In genomic region chr3:145183261-145183660, GRCh38 we compare ENCODE assay signal across 18 cellular contexts.
A peak's percentile ranks its signal among the peaks of the same experiment; 100 is the strongest.
DNase-seq lines count a peak whose midpoint lies in the region; ATAC-seq, FAIRE-seq and TF ChIP-seq lines count a peak whose summit lies in the region.
"Had no signal": no experiment of that assay in that cellular context is flagged by ENCODE, and none has a peak within 500 bp of the region (broad histone marks: within the 10 kb centered on the region; RNA-seq: fewer than 3 reads in every experiment).

No MANE protein-coding gene starts in this region.

- no peak overlapping the region for H3K27ac ChIP-seq in heart left ventricle
- H3K27ac ChIP-seq: BLaER1 treated with 17β-estradiol and CSF1 and Interleukin-3, amounts not matched to agents 10 nM and 100 nM; HL-60 had no signal

- no peak for DNase-seq in H54 (ENCODE audit: insufficient read length, low spot score)
- peak; percentile 37 for DNase-seq in amniotic epithelial cell (ENCODE audit: low read depth)
- DNase-seq in fibroblast of pulmonary artery (ENCODE audit: low read depth), result peak; percentile 70
- peak; percentile 3 for DNase-seq in skeletal muscle cell (ENCODE audit: low read depth)
- no peak for DNase-seq in SHP77 (lab: John Stamatoyannopoulos, UW)
- no peak for DNase-seq in D721Med (ENCODE audit: insufficient read length, low spot score)
- no peak for DNase-seq in heart left ventricle
- DNase-seq: GOT3, HFFc6, KBM-7, NCI-H1092 treated with DMSO at 0.1 percent for 48 hours, NCI-H1694 treated with DMSO at 0.1 percent for 48 hours, NCI-H446 treated with DMSO at 0.1 percent for 48 hours, NCI-H774, SIG-M5 had no signal

- no peaks in the 10 kb centered on the region for H3K36me3 ChIP-seq in heart left ventricle
- H3K36me3 ChIP-seq: BLaER1 treated with 17β-estradiol and CSF1 and Interleukin-3, amounts not matched to agents 10 nM and 100 nM had no signal

- peak; percentile 11 for FAIRE-seq in H54 (lab: Jason Lieb, UNC)
- FAIRE-seq in D721Med (lab: Jason Lieb, UNC), result no peak
- FAIRE-seq: GM18507 had no signal

- WGBS in heart left ventricle, 4 donors, result 65 to 71% (median 68%) methylated on average over 3 of the region's 3 CpGs

- H3K4me3 ChIP-seq in fibroblast of pulmonary artery (replicated peaks; ENCODE audit: low read depth, low read length) (no peak overlapping the region), skeletal muscle cell (ENCODE audit: low read depth, low read length) (no peak overlapping the region), heart left ventricle (no peak overlapping the region)
- H3K4me3 ChIP-seq: BLaER1 treated with 17β-estradiol and CSF1 and Interleukin-3, amounts not matched to agents 10 nM and 100 nM had no signal

- intact Hi-C loops in heart left ventricle (cut with DNase I), result no loop called here

- H3K9me3 ChIP-seq in heart left ventricle, result no peaks in the 10 kb centered on the region
- H3K9me3 ChIP-seq: BLaER1 treated with 17β-estradiol and CSF1 and Interleukin-3, amounts not matched to agents 10 nM and 100 nM had no signal

- TF ChIP-seq CTCF in fibroblast of pulmonary artery (IDR thresholded peaks at IDR 0.05; ENCODE audit: low read length, missing control alignments), result no peak
- TF ChIP-seq CTCF in D721Med (IDR thresholded peaks at IDR 0.05; ENCODE audit: insufficient read depth, missing control alignments), result no peak
- TF ChIP-seq CTCF in heart left ventricle (IDR thresholded peaks at IDR 0.05), result no peak

- H3K4me1 ChIP-seq in heart left ventricle, result peaks cover 0 to 7% (median 0%) of the 10 kb centered on the region in 12 donors

- H3K27me3 ChIP-seq in heart left ventricle, result no peaks in the 10 kb centered on the region
- H3K27me3 ChIP-seq: BLaER1 treated with 17β-estradiol and CSF1 and Interleukin-3, amounts not matched to agents 10 nM and 100 nM had no signal

- ATAC-seq in heart left ventricle, result no peak

- TF ChIP-seq POLR2A in H54 (IDR thresholded peaks at IDR 0.05; ENCODE audit: low read depth, low read length) (no peak), heart left ventricle (IDR thresholded peaks at IDR 0.05) (no peak)

Comparison
In these comparisons a context has a peak if more than half of its experiments do, and no peak if none do; other contexts are left out.
1. DNase-seq: peak in amniotic epithelial cell (single experiment), fibroblast of pulmonary artery (single experiment) and skeletal muscle cell (single experiment); none in H54 (single experiment), SHP77 (0 of 2), D721Med (single experiment) and heart left ventricle (0 of 5).